ENCODE assay signal across 10 cellular contexts in the genomic region with DNA sequence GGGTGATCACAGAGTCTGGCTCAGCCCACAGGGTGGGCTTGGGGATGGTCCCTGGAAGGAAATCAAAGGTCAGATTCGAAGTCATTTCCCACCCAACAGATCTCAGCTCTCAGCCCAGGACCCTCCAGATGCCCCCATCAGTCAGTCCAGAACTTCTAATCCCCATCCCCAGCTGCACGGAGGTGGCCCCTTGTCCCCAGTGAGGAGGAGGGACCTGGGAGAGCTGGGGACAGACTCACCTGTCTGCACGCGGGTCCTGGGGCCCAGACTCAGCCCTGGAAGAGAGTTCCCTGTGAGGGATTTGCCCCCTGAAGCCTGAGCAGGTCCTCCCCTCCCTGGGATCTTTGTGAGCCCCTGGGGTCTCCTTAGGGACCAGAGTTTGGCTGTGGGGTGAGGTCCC. TPM values are rescaled to one million over a fixed set of nuclear protein-coding genes. Genes with fewer than 3 reads are reported as not detected.
"Had no signal": no experiment of that assay in that cellular context is flagged by ENCODE, and none has a peak within 500 bp of the region (broad histone marks: within the 10 kb centered on the region; RNA-seq: fewer than 3 reads in every experiment).

No MANE protein-coding gene starts in this region.

RNA-seq across cellular contexts. Expression of gene LILRB2, which starts 0.9 kb away (rescaled TPM):
- total RNA-seq: fibroblast of lung, frontal cortex, glomerular endothelial cell, lung microvascular endothelial cell, progenitor cell of endocrine pancreas, renal cortical epithelial cell had no signal
- polyA plus RNA-seq: fibroblast of lung; naive thymus-derived CD8-positive, alpha-beta T cell; neural cell had no signal

RNA-seq across cellular contexts. Expression of gene LILRB5, which starts 23.0 kb away (rescaled TPM):
- total RNA-seq: fibroblast of lung, glomerular endothelial cell, lung microvascular endothelial cell, progenitor cell of endocrine pancreas, renal cortical epithelial cell had no signal
- polyA plus RNA-seq: fibroblast of lung; naive thymus-derived CD8-positive, alpha-beta T cell; neural cell had no signal

RNA-seq across cellular contexts. Expression of gene LILRA5, which starts 32.9 kb away (rescaled TPM):
- total RNA-seq: cerebellum; fibroblast of lung; glomerular endothelial cell; lung microvascular endothelial cell; naive thymus-derived CD8-positive, alpha-beta T cell; progenitor cell of endocrine pancreas; renal cortical epithelial cell had no signal
- polyA plus RNA-seq: fibroblast of lung, neural cell had no signal

RNA-seq across cellular contexts. Expression of gene LILRA6, which starts 37.4 kb away (rescaled TPM):
- total RNA-seq: esophagus mucosa, fibroblast of lung, glomerular endothelial cell, lung microvascular endothelial cell, progenitor cell of endocrine pancreas, renal cortical epithelial cell had no signal
- polyA plus RNA-seq: fibroblast of lung; naive thymus-derived CD8-positive, alpha-beta T cell; neural cell had no signal

RNA-seq across cellular contexts. Expression of gene LILRB3, which starts 57.2 kb away (rescaled TPM):
- total RNA-seq: fibroblast of lung, frontal cortex, glomerular endothelial cell, lung microvascular endothelial cell, renal cortical epithelial cell had no signal
- polyA plus RNA-seq: fibroblast of lung; naive thymus-derived CD8-positive, alpha-beta T cell; neural cell had no signal
